Comparison of ENCODE assay signal across 25 cellular contexts in the genomic region with DNA sequence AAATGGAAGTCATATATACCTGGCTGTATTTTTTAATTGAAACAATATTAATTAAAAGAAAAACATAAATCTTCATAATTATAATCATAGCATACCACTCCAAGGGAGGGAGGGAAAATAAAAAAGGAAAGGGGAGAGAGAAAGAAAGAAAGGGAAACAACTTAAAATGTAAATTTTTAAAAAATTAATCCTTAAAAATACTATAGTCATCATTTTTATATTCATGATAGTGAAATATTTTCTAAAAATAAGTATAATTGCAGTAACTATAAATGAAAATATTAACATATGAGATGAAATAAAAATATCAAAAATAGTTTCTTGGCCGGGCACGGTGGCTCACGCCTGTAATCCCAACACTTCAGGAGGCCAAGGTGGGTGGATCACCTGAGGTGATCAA.
"Had no signal": no experiment of that assay in that cellular context is flagged by ENCODE, and none has a peak within 500 bp of the region (broad histone marks: within the 10 kb centered on the region; RNA-seq: fewer than 3 reads in every experiment).

No MANE protein-coding gene starts in this region.

- H3K27me3 Mint-ChIP-seq: activated B cell treated with CpG ODN at 0.5 μM for 24 hours; activated CD4-positive, alpha-beta T cell treated with anti-CD3 and anti-CD28 coated beads for 36 hours; activated CD8-positive, alpha-beta T cell treated with anti-CD3 and anti-CD28 coated beads for 36 hours; activated naive CD8-positive, alpha-beta T cell; activated T-helper 17 cell treated with anti-CD3 and anti-CD28 coated beads, Interleukin-2, amount 50 U/mL, for 72 hours; T-cell had no signal

- H3K4me3 Mint-ChIP-seq: activated B cell treated with CpG ODN at 0.5 μM for 24 hours; activated CD8-positive, alpha-beta T cell treated with anti-CD3 and anti-CD28 coated beads for 36 hours; activated naive CD8-positive, alpha-beta T cell; T-cell had no signal

- H3K27ac Mint-ChIP-seq: activated B cell treated with CpG ODN at 0.5 μM for 24 hours had no signal

- DNase-seq: activated B cell treated with CpG ODN at 0.5 μM for 24 hours; activated gamma-delta T cell; activated T-cell treated with anti-CD3 and anti-CD28 coated beads, Interleukin-2, amount 50 U/mL, for 48 hours; aorta; central memory CD4-positive, alpha-beta T cell; cortex of kidney; MG63; MV-4-11; NCI-H1105; NCI-H1436; NCI-H187; NCI-H2081; NCI-H510A treated with DMSO at 0.1 percent for 48 hours; NK-92 treated with Interleukin-12 subunit alpha and Interleukin-12 subunit beta, amount 100 ng/mL, for 24 hours; RPMI8226; T-cell; T1000 had no signal

- H3K36me3 ChIP-seq: MG63 had no signal

- H3K27me3 ChIP-seq: MG63 had no signal

- H3K4me3 ChIP-seq: MG63, SK-N-MC had no signal

- H3K27ac ChIP-seq: SK-N-MC had no signal

- FAIRE-seq: TTC549 had no signal

- H3K9me3 ChIP-seq: MG63 had no signal

- H3K9me3 Mint-ChIP-seq: activated B cell treated with CpG ODN at 0.5 μM for 24 hours; activated CD8-positive, alpha-beta T cell treated with anti-CD3 and anti-CD28 coated beads for 36 hours; activated naive CD4-positive, alpha-beta T cell treated with anti-CD3 and anti-CD28 coated beads for 36 hours; activated T-helper 17 cell treated with anti-CD3 and anti-CD28 coated beads, Interleukin-2, amount 50 U/mL, for 72 hours; T-cell had no signal

- ATAC-seq: Right ventricle myocardium inferior, T-cell had no signal
